In genomic region chr11:85668157-85668556, GRCh38 we compare ENCODE assay signal across 37 cellular contexts. TPM values are rescaled to one million over a fixed set of nuclear protein-coding genes. Genes with fewer than 3 reads are reported as not detected.
"Had no signal": no experiment of that assay in that cellular context is flagged by ENCODE, and none has a peak within 500 bp of the region (broad histone marks: within the 10 kb centered on the region; RNA-seq: fewer than 3 reads in every experiment).

No MANE protein-coding gene starts in this region.

- H3K27me3 ChIP-seq: adrenal gland, body of pancreas, brain microvascular endothelial cell, breast epithelium had no signal

- H3K27ac Mint-ChIP-seq: activated B cell treated with CpG ODN at 0.5 μM for 24 hours; activated CD4-positive, alpha-beta memory T cell treated with anti-CD3 and anti-CD28 coated beads for 36 hours; activated CD4-positive, alpha-beta T cell treated with anti-CD3 and anti-CD28 coated beads, Interleukin-2, amount 10 ng/mL, durations not matched to agents 24 days and 14 days; activated CD8-positive, alpha-beta T cell treated with anti-CD3 and anti-CD28 coated beads for 36 hours; activated naive CD4-positive, alpha-beta T cell treated with anti-CD3 and anti-CD28 coated beads for 36 hours; activated naive CD4-positive, alpha-beta T cell treated with anti-CD3 and anti-CD28 coated beads, Interleukin-2, amount 50 U/mL, for 72 hours; activated naive CD8-positive, alpha-beta T cell treated with anti-CD3 and anti-CD28 coated beads for 36 hours; activated T-cell treated with anti-CD3 and anti-CD28 coated beads, Interleukin-2, amount 50 U/mL, for 72 hours; activated T-helper 1 cell treated with anti-CD3 and anti-CD28 coated beads, Interleukin-12 subunit alpha, Interleukin-12 subunit beta, Interleukin-2, Interleukin-4 antibody, amounts not matched to agents 30 ng/mL and 10 ng/mL and 1 ng/mL, durations not matched to agents 14 hours and 24 hours and 36 hours; activated T-helper 17 cell treated with anti-CD3 and anti-CD28 coated beads, Interleukin-2, amount 50 U/mL, for 72 hours; T-helper 1 cell treated with Interleukin-12 subunit alpha and Interleukin-12 subunit beta and Interleukin-4 antibody, amounts not matched to agents 30 μg/mL and 1 μg/mL, for 36 hours; T-helper 2 cell treated with Interferon-gamma antibody and Interleukin-4, amounts not matched to agents 5 μg/mL and 100 μg/mL, for 36 hours had no signal

- FAIRE-seq: astrocyte, TTC549 had no signal

- H3K9me3 Mint-ChIP-seq: activated CD4-positive, alpha-beta memory T cell treated with anti-CD3 and anti-CD28 coated beads for 36 hours; activated CD8-positive, alpha-beta T cell treated with anti-CD3 and anti-CD28 coated beads for 36 hours; activated naive CD4-positive, alpha-beta T cell treated with anti-CD3 and anti-CD28 coated beads for 36 hours; activated naive CD8-positive, alpha-beta T cell treated with anti-CD3 and anti-CD28 coated beads for 36 hours; activated T-cell treated with anti-CD3 and anti-CD28 coated beads, Interleukin-2, amount 50 U/mL, for 4 hours; activated T-helper 17 cell treated with anti-CD3 and anti-CD28 coated beads, Interleukin-2, amount 50 U/mL, for 72 hours had no signal

- H3K36me3 ChIP-seq: adrenal gland, brain microvascular endothelial cell, breast epithelium had no signal

- H3K9me3 ChIP-seq: adrenal gland, body of pancreas, breast epithelium had no signal

- H3K27ac ChIP-seq: adrenal gland, body of pancreas, brain microvascular endothelial cell, breast epithelium, VCaP had no signal

- H3K27me3 Mint-ChIP-seq: activated B cell treated with CpG ODN at 0.5 μM for 24 hours; activated CD8-positive, alpha-beta T cell treated with anti-CD3 and anti-CD28 coated beads for 36 hours; activated T-helper 17 cell treated with anti-CD3 and anti-CD28 coated beads, Interleukin-2, amount 50 U/mL, for 72 hours had no signal

- H3K4me1 ChIP-seq: breast epithelium had no signal

- ATAC-seq: activated CD8-positive, alpha-beta T cell treated with anti-CD3 and anti-CD28 coated beads for 36 hours; activated naive CD4-positive, alpha-beta T cell treated with anti-CD3 and anti-CD28 coated beads, Interleukin-2, amount 50 U/mL, for 72 hours; activated T-cell treated with anti-CD3 and anti-CD28 coated beads, Interleukin-2, amount 50 U/mL, for 4 hours; activated T-cell treated with anti-CD3 and anti-CD28 coated beads, Interleukin-2, amount 50 U/mL, for 72 hours; activated T-helper 17 cell treated with anti-CD3 and anti-CD28 coated beads, Interleukin-2, amount 50 U/mL, for 72 hours; body of pancreas had no signal

- DNase-seq: activated B cell treated with CpG ODN at 0.5 μM for 24 hours; activated CD4-positive, alpha-beta memory T cell treated with anti-CD3 and anti-CD28 coated beads for 36 hours; activated CD4-positive, alpha-beta T cell treated with anti-CD3 and anti-CD28 coated beads for 4 hours; activated CD4-positive, alpha-beta T cell treated with anti-CD3 and anti-CD28 coated beads, Interleukin-2, amount 10 ng/mL, durations not matched to agents 24 days and 14 days; activated CD4-positive, alpha-beta T cell treated with anti-CD3 and anti-CD28 coated beads, Interleukin-2, amount 50 U/mL, for 1 hour; activated CD4-positive, alpha-beta T cell treated with anti-CD3 and anti-CD28 coated beads, Interleukin-2, amount 50 U/mL, for 4 hours; activated CD4-positive, CD25-positive, alpha-beta regulatory T cell treated with anti-CD3 and anti-CD28 coated beads, Interleukin-2, amount 50 U/mL, for 72 hours; activated CD8-positive, alpha-beta memory T cell treated with anti-CD3 and anti-CD28 coated beads, Interleukin-2, amount 50 U/mL, for 4 hours; activated CD8-positive, alpha-beta T cell treated with anti-CD3 and anti-CD28 coated beads for 36 hours; activated effector memory CD4-positive, alpha-beta T cell treated with anti-CD3 and anti-CD28 coated beads, Interleukin-2, amount 50 U/mL, for 16 hours; activated gamma-delta T cell treated with Interleukin-2 at 50 U/mL for 16 hours; activated naive CD4-positive, alpha-beta T cell; activated naive CD4-positive, alpha-beta T cell treated with anti-CD3 and anti-CD28 coated beads for 36 hours; activated naive CD4-positive, alpha-beta T cell treated with anti-CD3 and anti-CD28 coated beads, Interleukin-2, amount 50 U/mL, for 16 hours; activated naive CD8-positive, alpha-beta T cell treated with anti-CD3 and anti-CD28 coated beads for 36 hours; activated T-cell treated with anti-CD3 and anti-CD28 coated beads for 4 hours; activated T-cell treated with anti-CD3 and anti-CD28 coated beads, Interleukin-2, amount 50 U/mL, for 1 hour; activated T-cell treated with anti-CD3 and anti-CD28 coated beads, Interleukin-2, amount 50 U/mL, for 4 hours; activated T-cell treated with anti-CD3 and anti-CD28 coated beads, Interleukin-2, amount 50 U/mL, for 72 hours; adrenal gland; amniotic stem cell; aorta; body of pancreas; brain microvascular endothelial cell; central memory CD4-positive, alpha-beta T cell; T-helper 2 cell; T-helper 9 cell had no signal

- H3K4me3 Mint-ChIP-seq: activated B cell treated with CpG ODN at 0.5 μM for 24 hours; activated CD4-positive, alpha-beta memory T cell treated with anti-CD3 and anti-CD28 coated beads for 36 hours; activated CD4-positive, alpha-beta T cell treated with anti-CD3 and anti-CD28 coated beads, Interleukin-2, amount 10 ng/mL, durations not matched to agents 24 days and 14 days; activated CD8-positive, alpha-beta T cell treated with anti-CD3 and anti-CD28 coated beads for 36 hours; activated naive CD4-positive, alpha-beta T cell treated with anti-CD3 and anti-CD28 coated beads for 36 hours; activated naive CD8-positive, alpha-beta T cell treated with anti-CD3 and anti-CD28 coated beads for 36 hours; activated T-cell treated with anti-CD3 and anti-CD28 coated beads, Interleukin-2, amount 50 U/mL, for 4 hours; activated T-cell treated with anti-CD3 and anti-CD28 coated beads, Interleukin-2, amount 50 U/mL, for 72 hours; activated T-helper 1 cell treated with anti-CD3 and anti-CD28 coated beads, Interleukin-12 subunit alpha, Interleukin-12 subunit beta, Interleukin-2, Interleukin-4 antibody, amounts not matched to agents 30 ng/mL and 10 ng/mL and 1 ng/mL, durations not matched to agents 14 hours and 24 hours and 36 hours; activated T-helper 17 cell treated with anti-CD3 and anti-CD28 coated beads, Interleukin-2, amount 50 U/mL, for 72 hours; T-helper 1 cell treated with Interleukin-12 subunit alpha and Interleukin-12 subunit beta and Interleukin-4 antibody, amounts not matched to agents 30 μg/mL and 1 μg/mL, for 36 hours; T-helper 2 cell treated with Interferon-gamma antibody and Interleukin-4, amounts not matched to agents 5 μg/mL and 100 μg/mL, for 36 hours had no signal

- H3K4me3 ChIP-seq: adrenal gland, body of pancreas, breast epithelium had no signal

RNA-seq across cellular contexts. Expression of gene CCDC89, which starts 17.8 kb away (rescaled TPM):
- total RNA-seq: activated B cell treated with CpG ODN at 0.5 μM for 24 hours; activated CD4-positive, alpha-beta memory T cell treated with anti-CD3 and anti-CD28 coated beads for 36 hours; activated CD8-positive, alpha-beta memory T cell treated with anti-CD3 and anti-CD28 coated beads for 36 hours; activated naive CD4-positive, alpha-beta T cell treated with anti-CD3 and anti-CD28 coated beads for 36 hours; activated naive CD4-positive, alpha-beta T cell treated with anti-CD3 and anti-CD28 coated beads, Interleukin-2, amount 50 U/mL, for 72 hours; activated naive CD8-positive, alpha-beta T cell treated with anti-CD3 and anti-CD28 coated beads for 36 hours; activated T-cell treated with anti-CD3 and anti-CD28 coated beads, Interleukin-2, amount 50 U/mL, for 4 hours; activated T-helper 17 cell treated with anti-CD3 and anti-CD28 coated beads, Interleukin-2, amount 50 U/mL, for 72 hours; body of pancreas had no signal
